ENCODE assay signal across 23 cellular contexts in genomic region chr7:142519790-142520078, GRCh38.
DNase-seq lines count a peak whose midpoint lies in the region; ATAC-seq and TF ChIP-seq lines count a peak whose summit lies in the region.
"Had no signal": no experiment of that assay in that cellular context is flagged by ENCODE, and none has a peak within 500 bp of the region (broad histone marks: within the 10 kb centered on the region; RNA-seq: fewer than 3 reads in every experiment).

No MANE protein-coding gene starts in this region.

- H3K9ac ChIP-seq in colonic mucosa (ENCODE audit: low read depth in 2 of 2, low read length in 2 of 2) (peak overlapping the region; percentile 5 to 27), Karpas-422 (ENCODE audit: low read length) (no peak overlapping the region), SK-N-SH (no peak overlapping the region)

- intact Hi-C loops in colonic mucosa (cut with DNase I), result no loop called here
- intact Hi-C loops in stomach (cut with DNase I; ENCODE audit: low total_unique reads), result no loop called here

- no peaks in the 10 kb centered on the region for H3K9me3 ChIP-seq in T-helper 17 cell (ENCODE audit: control insufficient read depth, low read length, poor library complexity, severe bottlenecking)
- no peaks in the 10 kb centered on the region for H3K9me3 ChIP-seq in colonic mucosa
- no peaks in the 10 kb centered on the region for H3K9me3 ChIP-seq in stomach
- no peaks in the 10 kb centered on the region for H3K9me3 ChIP-seq in Karpas-422 (ENCODE audit: low read length)
- H3K9me3 ChIP-seq in SK-N-SH, result no peaks in the 10 kb centered on the region
- H3K9me3 ChIP-seq: testis had no signal

- H3K36me3 Mint-ChIP-seq in activated naive CD4-positive, alpha-beta T cell treated with anti-CD3 and anti-CD28 coated beads, Interleukin-2, amount 10 ng/mL, durations not matched to agents 7 days and 5 days, result no peaks in the 10 kb centered on the region
- H3K36me3 Mint-ChIP-seq in T-helper 17 cell (ENCODE audit: low read depth), result peaks cover 4% of the 10 kb centered on the region
- no peaks in the 10 kb centered on the region for H3K36me3 Mint-ChIP-seq in nephron progenitor cell (ENCODE audit: low read depth)

- POLR2A ChIA-PET in SK-N-SH (lab: Yijun Ruan, JAX), result interaction anchor here (1.0 kb wide), 1 partner anchor 15 kb away, joined by 4 read pairs; no protein-coding TSS in a partner anchor

- H3K27me3 ChIP-seq in colonic mucosa (no peaks in the 10 kb centered on the region), stomach (no peaks in the 10 kb centered on the region), Karpas-422 (ENCODE audit: low read length) (peaks cover 2% of the 10 kb centered on the region; the same call in 1 of the 2 replicates), SK-N-SH (ENCODE audit: insufficient read depth) (peaks cover 46% of the 10 kb centered on the region; the same call in 1 of the 2 replicates)
- H3K27me3 ChIP-seq: testis had no signal

- no peaks in the 10 kb centered on the region for H3K9me2 ChIP-seq in Karpas-422 (replicated peaks; ENCODE audit: insufficient read depth, low read length)
- no peaks in the 10 kb centered on the region for H3K9me2 ChIP-seq in SK-N-SH

- H3K4me1 ChIP-seq in colonic mucosa (no peaks in the 10 kb centered on the region), stomach (peaks cover 0 to 4% (median 2%) of the 10 kb centered on the region in 4 donors), Karpas-422 (ENCODE audit: low read length) (peaks cover 7% of the 10 kb centered on the region), SK-N-SH (ENCODE audit: control insufficient read depth in 1 of 2, insufficient read depth in 2 of 2, low read depth in 1 of 2, low read length in 1 of 2) (peaks cover 0 to 18% of the 10 kb centered on the region in 2 experiments; a peak in 2 of 4 replicates)

- no peak overlapping the region for H3K4me3 Mint-ChIP-seq in activated naive CD4-positive, alpha-beta T cell treated with anti-CD3 and anti-CD28 coated beads, Interleukin-2, amount 10 ng/mL, durations not matched to agents 7 days and 5 days
- peak overlapping the region; percentile 50 for H3K4me3 Mint-ChIP-seq in T-helper 17 cell
- H3K4me3 Mint-ChIP-seq in nephron progenitor cell, result no peak overlapping the region

- H2AFZ ChIP-seq in Karpas-422 (ENCODE audit: low read length) (no peak overlapping the region), SK-N-SH (ENCODE audit: low read depth) (no peak overlapping the region)

- no peak for TF ChIP-seq POLR2A in stomach (IDR thresholded peaks at IDR 0.05)

- TF ChIP-seq CTCF in colonic mucosa (IDR thresholded peaks at IDR 0.05) (no peak), stomach (IDR thresholded peaks at IDR 0.05) (no peak), SK-N-SH (IDR thresholded peaks at IDR 0.05) (no peak), nephron progenitor cell (IDR thresholded peaks at IDR 0.05) (no peak)

- DNase-seq in activated naive CD4-positive, alpha-beta T cell treated with anti-CD3 and anti-CD28 coated beads, Interleukin-2, amount 10 ng/mL, durations not matched to agents 7 days and 5 days, result no peak
- no peak for DNase-seq in activated naive CD4-positive, alpha-beta T cell treated with Interleukin-2 at 50 U/mL for 16 hours
- DNase-seq in T-helper 17 cell, result no peak
- DNase-seq in colonic mucosa, result no peak
- DNase-seq in stomach, result no peak
- DNase-seq in Karpas-422, result no peak
- no peak for DNase-seq in SK-N-SH
- DNase-seq in nephron progenitor cell, result no peak
- DNase-seq: activated CD4-positive, CD25-positive, alpha-beta regulatory T cell; activated effector memory CD4-positive, alpha-beta T cell treated with anti-CD3 and anti-CD28 coated beads, Interleukin-2, amount 50 U/mL, for 16 hours; C1 segment of cervical spinal cord; DMS 273 treated with DMSO at 0.1 percent for 48 hours; effector CD8-positive, alpha-beta T cell; hypothalamus; midbrain; NCI-H1417; NCI-H510A treated with DMSO at 0.1 percent for 48 hours; NK-92 treated with Interleukin-12 subunit alpha and Interleukin-12 subunit beta, amount 100 ng/mL, for 24 hours; testis had no signal

- H4K20me1 ChIP-seq in Karpas-422 (ENCODE audit: insufficient read depth, low read depth, low read length), result no peaks in the 10 kb centered on the region
- no peaks in the 10 kb centered on the region for H4K20me1 ChIP-seq in SK-N-SH (ENCODE audit: insufficient read depth)

- H3K36me3 ChIP-seq in colonic mucosa, result no peaks in the 10 kb centered on the region
- H3K36me3 ChIP-seq in stomach, result no peaks in the 10 kb centered on the region
- H3K36me3 ChIP-seq in Karpas-422 (ENCODE audit: insufficient read depth, low read length), result no peaks in the 10 kb centered on the region
- no peaks in the 10 kb centered on the region for H3K36me3 ChIP-seq in SK-N-SH (replicated peaks in 1 of 2; ENCODE audit: control insufficient read depth in 1 of 2, insufficient read depth in 2 of 2, low read length in 1 of 2)

- no peak for TF ChIP-seq RAD21 in SK-N-SH (IDR thresholded peaks at IDR 0.05; ENCODE audit: low read length)

- peak overlapping the region; percentile 89 for H3K27ac Mint-ChIP-seq in activated naive CD4-positive, alpha-beta T cell treated with anti-CD3 and anti-CD28 coated beads, Interleukin-2, amount 10 ng/mL, durations not matched to agents 7 days and 5 days
- H3K27ac Mint-ChIP-seq in T-helper 17 cell, result peak overlapping the region; percentile 89
- no peak overlapping the region for H3K27ac Mint-ChIP-seq in nephron progenitor cell
- H3K27ac Mint-ChIP-seq: progenitor cell of endocrine pancreas had no signal

- TF ChIP-seq EP300 in stomach (IDR thresholded peaks at IDR 0.05), result no peak
- no peak for TF ChIP-seq EP300 in SK-N-SH (IDR thresholded peaks at IDR 0.05; ENCODE audit: borderline replicate concordance in 1 of 2, low read depth in 1 of 2, low read length in 1 of 2)

- no peaks in the 10 kb centered on the region for H3F3A ChIP-seq in SK-N-SH (replicated peaks; ENCODE audit: insufficient read depth)

- H3K79me2 ChIP-seq in Karpas-422 (ENCODE audit: low read length) (no peaks in the 10 kb centered on the region), SK-N-SH (ENCODE audit: insufficient read depth) (no peaks in the 10 kb centered on the region)

- no peak for ATAC-seq in T-helper 17 cell
- ATAC-seq: HepG2 had no signal

- H3K27ac ChIP-seq in colonic mucosa, result peak overlapping the region; percentile 54
- H3K27ac ChIP-seq in stomach, result peak overlapping the region in 4 of 5 donors; percentile 5 to 72 (median 54)
- H3K27ac ChIP-seq in Karpas-422 (ENCODE audit: low read length), result no peak overlapping the region
- no peak overlapping the region; a peak in 2 of 4 replicates for H3K27ac ChIP-seq in SK-N-SH (ENCODE audit: low read depth in 2 of 2, low read length in 1 of 2)
- H3K27ac ChIP-seq: HL-60, SK-N-MC, testis had no signal

- no peaks in the 10 kb centered on the region for H3K9me3 Mint-ChIP-seq in activated naive CD4-positive, alpha-beta T cell treated with anti-CD3 and anti-CD28 coated beads, Interleukin-2, amount 10 ng/mL, durations not matched to agents 7 days and 5 days
- no peaks in the 10 kb centered on the region for H3K9me3 Mint-ChIP-seq in nephron progenitor cell

- CTCF ChIA-PET in activated naive CD4-positive, alpha-beta T cell treated with anti-CD3 and anti-CD28 coated beads, Interleukin-2, amount 10 ng/mL, durations not matched to agents 7 days and 5 days (lab: Charles Lee), result interaction anchor here (1.4 to 7.6 kb wide), 5 partner anchors 17 to 290 kb away, joined by 3 to 56 read pairs (median 7); no protein-coding TSS in a partner anchor
- CTCF ChIA-PET in SK-N-SH (lab: Yijun Ruan, JAX), result interaction anchor here (0.6 to 12.0 kb wide), 15 partner anchors 13 to 701 kb away, joined by 3 to 167 read pairs (median 7); no protein-coding TSS in a partner anchor

- 61 to 85% (median 72%) methylated on average over 2 of the region's 2 CpGs for WGBS in stomach, 5 donors
- 39% methylated on average over 2 of the region's 2 CpGs for WGBS in SK-N-SH (ENCODE audit: low lambda C conversion rate)

- no peak overlapping the region for H3K4me3 ChIP-seq in colonic mucosa
- H3K4me3 ChIP-seq in stomach, result no peak overlapping the region
- H3K4me3 ChIP-seq in Karpas-422 (ENCODE audit: low read length), result no peak overlapping the region
- H3K4me3 ChIP-seq in SK-N-SH (ENCODE audit: low read depth in 2 of 2, low read length in 1 of 2), result no peak overlapping the region
- H3K4me3 ChIP-seq: SK-N-MC, testis had no signal

- H3K4me1 Mint-ChIP-seq in activated naive CD4-positive, alpha-beta T cell treated with anti-CD3 and anti-CD28 coated beads, Interleukin-2, amount 10 ng/mL, durations not matched to agents 7 days and 5 days, result peaks cover 35% of the 10 kb centered on the region
- H3K4me1 Mint-ChIP-seq in T-helper 17 cell (peaks cover 24% of the 10 kb centered on the region), nephron progenitor cell (peaks cover 22% of the 10 kb centered on the region)

- H3K27me3 Mint-ChIP-seq in activated naive CD4-positive, alpha-beta T cell treated with anti-CD3 and anti-CD28 coated beads, Interleukin-2, amount 10 ng/mL, durations not matched to agents 7 days and 5 days, result peaks cover 14% of the 10 kb centered on the region
- H3K27me3 Mint-ChIP-seq in T-helper 17 cell (peaks cover 11% of the 10 kb centered on the region), nephron progenitor cell (ENCODE audit: low read depth, poor library complexity) (no peaks in the 10 kb centered on the region)

- H3K4me2 ChIP-seq in Karpas-422 (ENCODE audit: low read depth, low read length, poor library complexity, severe bottlenecking) (no peak overlapping the region), SK-N-SH (no peak overlapping the region)

TF ChIP-seq in SK-N-SH, 30 proteins besides CTCF, POLR2A, EP300 and RAD21:
- TF ChIP-seq MEF2A (IDR thresholded peaks at IDR 0.05; ENCODE audit: borderline replicate concordance, low read depth), result no peak

Comparison
In these comparisons a context has a peak if more than half of its experiments do, and no peak if none do; other contexts are left out.
1. H3K27ac ChIP-seq: peak in colonic mucosa (single experiment) and stomach (4 of 5); none in Karpas-422 (single experiment) and SK-N-SH (0 of 2).
2. H3K9ac ChIP-seq: peak in colonic mucosa (2 of 2); none in Karpas-422 (single experiment) and SK-N-SH (single experiment).